Comparison of ENCODE assay signal across 13 cellular contexts in genomic region chr2:120934221-120934639, GRCh38.
DNase-seq lines count a peak whose midpoint lies in the region; ATAC-seq and TF ChIP-seq lines count a peak whose summit lies in the region.
"Had no signal": no experiment of that assay in that cellular context is flagged by ENCODE, and none has a peak within 500 bp of the region (broad histone marks: within the 10 kb centered on the region; RNA-seq: fewer than 3 reads in every experiment).

No MANE protein-coding gene starts in this region.

- peaks cover 5% of the 10 kb centered on the region for H3K4me1 ChIP-seq in GM23338 (ENCODE audit: insufficient read depth)
- H3K4me1 ChIP-seq in SJCRH30 = peaks cover 30% of the 10 kb centered on the region
- H3K4me1 ChIP-seq in hepatocyte (ENCODE audit: insufficient read depth) = peaks cover 56% of the 10 kb centered on the region
- peaks cover 37 to 68% (median 49%) of the 10 kb centered on the region in 4 donors for H3K4me1 ChIP-seq in stomach

- peaks cover 9% of the 10 kb centered on the region for H3K27me3 Mint-ChIP-seq in GM23338 (ENCODE audit: insufficient read depth, low read depth, poor library complexity)
- H3K27me3 Mint-ChIP-seq: activated CD4-positive, alpha-beta T cell treated with anti-CD3 and anti-CD28 coated beads, Interleukin-2, amount 10 ng/mL, durations not matched to agents 24 days and 14 days had no signal

- H3K9me2 ChIP-seq in GM23338 (ENCODE audit: insufficient read depth) (no peaks in the 10 kb centered on the region), hepatocyte (replicated peaks; ENCODE audit: insufficient read depth) (no peaks in the 10 kb centered on the region)

- no peak for TF ChIP-seq POLR2A in stomach (IDR thresholded peaks at IDR 0.05)

- no peak for ATAC-seq in GM23338
- ATAC-seq in HG02981 (IDR thresholded peaks at IDR 0.05; ENCODE audit: unreplicated experiment) = no peak
- ATAC-seq in GM19455 (IDR thresholded peaks at IDR 0.05; ENCODE audit: unreplicated experiment) = no peak
- ATAC-seq in left colon = no peak

- H2AFZ ChIP-seq in GM23338 (no peak overlapping the region), hepatocyte (no peak overlapping the region)

- H3K4me1 Mint-ChIP-seq in GM23338 = peaks cover 26% of the 10 kb centered on the region
- H3K4me1 Mint-ChIP-seq: activated CD4-positive, alpha-beta T cell treated with anti-CD3 and anti-CD28 coated beads, Interleukin-2, amount 10 ng/mL, durations not matched to agents 24 days and 14 days had no signal

- intact Hi-C loops in stomach (cut with DNase I; ENCODE audit: low total_unique reads) (no loop called here), left colon (cut with DNase I, micrococcal nuclease) (no loop called here)

- no peak overlapping the region for H3K27ac ChIP-seq in GM23338 (ENCODE audit: low read depth)
- peak overlapping the region; percentile 17 for H3K27ac ChIP-seq in SJCRH30
- H3K27ac ChIP-seq in hepatocyte = peak overlapping the region; percentile 68
- H3K27ac ChIP-seq in stomach = peak overlapping the region in 3 of 5 donors; percentile 26 to 78 (median 57)

- no peaks in the 10 kb centered on the region; the same call in 2 of the 3 replicates for H3K9me3 Mint-ChIP-seq in GM23338
- H3K9me3 Mint-ChIP-seq: activated CD4-positive, alpha-beta T cell treated with anti-CD3 and anti-CD28 coated beads, Interleukin-2, amount 10 ng/mL, durations not matched to agents 24 days and 14 days had no signal

- H3K4me2 ChIP-seq in GM23338 (no peak overlapping the region), hepatocyte (peak overlapping the region; percentile 46)

- DNase-seq in GM23338 (ENCODE audit: low spot score) (no peak), SJCRH30 (peak; percentile 28 to 39), hepatocyte (ENCODE audit: low spot score) (no peak), stomach (no peak), GM19240 (ENCODE audit: insufficient read length, low spot score) (no peak), left colon (no peak)
- DNase-seq: activated CD4-positive, alpha-beta T cell treated with anti-CD3 and anti-CD28 coated beads, Interleukin-2, amount 10 ng/mL, durations not matched to agents 24 days and 14 days; aorta; C1 segment of cervical spinal cord; midbrain; stimulated activated CD8-positive, alpha-beta memory T cell treated with anti-CD3 and anti-CD28 coated beads, Interleukin-4, amount 100 ng/mL, for 48 hours had no signal

- H4K20me1 ChIP-seq in GM23338 (replicated peaks; ENCODE audit: insufficient read depth) (peaks cover 36% of the 10 kb centered on the region), hepatocyte (ENCODE audit: insufficient read depth, poor library complexity, severe bottlenecking) (no peaks in the 10 kb centered on the region)

- H3K27ac Mint-ChIP-seq in GM23338 = 0 out of 2 replicates have a peak overlapping the region, but pooled peaks have one; percentile 8
- H3K27ac Mint-ChIP-seq: activated CD4-positive, alpha-beta T cell treated with anti-CD3 and anti-CD28 coated beads, Interleukin-2, amount 10 ng/mL, durations not matched to agents 24 days and 14 days had no signal

- peaks cover 38% of the 10 kb centered on the region for H3K79me2 ChIP-seq in GM23338 (replicated peaks; ENCODE audit: insufficient read depth)
- H3K79me2 ChIP-seq in hepatocyte = no peaks in the 10 kb centered on the region

- H3K36me3 ChIP-seq in GM23338 (ENCODE audit: insufficient read depth) = no peaks in the 10 kb centered on the region
- peaks cover 1% of the 10 kb centered on the region for H3K36me3 ChIP-seq in SJCRH30
- H3K36me3 ChIP-seq in hepatocyte (replicated peaks; ENCODE audit: insufficient read depth, low read depth) = no peaks in the 10 kb centered on the region
- H3K36me3 ChIP-seq in stomach = no peaks in the 10 kb centered on the region

- WGBS in hepatocyte (ENCODE audit: low lambda C conversion rate, missing lambda C conversion rate) = 66% methylated on average over 6 of the region's 6 CpGs
- WGBS in stomach, 5 donors = 66 to 76% (median 68%) methylated on average over 6 of the region's 6 CpGs

- no peak for TF ChIP-seq EP300 in stomach (IDR thresholded peaks at IDR 0.05)

- H3K36me3 Mint-ChIP-seq in GM23338 (ENCODE audit: low read depth) = peaks cover 33% of the 10 kb centered on the region

- H3K4me3 ChIP-seq in GM23338 = no peak overlapping the region
- no peak overlapping the region for H3K4me3 ChIP-seq in SJCRH30
- no peak overlapping the region for H3K4me3 ChIP-seq in hepatocyte
- no peak overlapping the region for H3K4me3 ChIP-seq in stomach

- H3K4me3 Mint-ChIP-seq in GM23338 = no peak overlapping the region
- H3K4me3 Mint-ChIP-seq: activated CD4-positive, alpha-beta T cell treated with anti-CD3 and anti-CD28 coated beads, Interleukin-2, amount 10 ng/mL, durations not matched to agents 24 days and 14 days had no signal

- no peaks in the 10 kb centered on the region for H3K27me3 ChIP-seq in GM23338 (ENCODE audit: insufficient read depth)
- H3K27me3 ChIP-seq in SJCRH30 = no peaks in the 10 kb centered on the region
- H3K27me3 ChIP-seq in hepatocyte = no peaks in the 10 kb centered on the region
- no peaks in the 10 kb centered on the region for H3K27me3 ChIP-seq in stomach

- H3K9me3 ChIP-seq in SJCRH30 (replicated peaks) (0 out of 2 replicates have a peak, but pooled peaks cover 3% of the 10 kb centered on the region), hepatocyte (ENCODE audit: low read depth) (no peaks in the 10 kb centered on the region), stomach (no peaks in the 10 kb centered on the region)

- H3F3A ChIP-seq in GM23338 (replicated peaks; ENCODE audit: low read depth) = no peaks in the 10 kb centered on the region; the same call in 1 of the 2 replicates

- no peak for TF ChIP-seq CTCF in GM23338 (conservative IDR thresholded peaks at IDR 0.05; ENCODE audit: low read depth in 2 of 2)
- TF ChIP-seq CTCF in hepatocyte (IDR thresholded peaks at IDR 0.05; ENCODE audit: poor library complexity) = no peak
- TF ChIP-seq CTCF in stomach (IDR thresholded peaks at IDR 0.05) = no peak

TF ChIP-seq in GM23338, 12 proteins besides CTCF, POLR2A, EP300 and RAD21 (continues in another document):
- TF ChIP-seq, protein P1, sequence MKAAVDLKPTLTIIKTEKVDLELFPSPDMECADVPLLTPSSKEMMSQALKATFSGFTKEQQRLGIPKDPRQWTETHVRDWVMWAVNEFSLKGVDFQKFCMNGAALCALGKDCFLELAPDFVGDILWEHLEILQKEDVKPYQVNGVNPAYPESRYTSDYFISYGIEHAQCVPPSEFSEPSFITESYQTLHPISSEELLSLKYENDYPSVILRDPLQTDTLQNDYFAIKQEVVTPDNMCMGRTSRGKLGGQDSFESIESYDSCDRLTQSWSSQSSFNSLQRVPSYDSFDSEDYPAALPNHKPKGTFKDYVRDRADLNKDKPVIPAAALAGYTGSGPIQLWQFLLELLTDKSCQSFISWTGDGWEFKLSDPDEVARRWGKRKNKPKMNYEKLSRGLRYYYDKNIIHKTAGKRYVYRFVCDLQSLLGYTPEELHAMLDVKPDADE (IDR thresholded peaks at IDR 0.05) = no peak

Comparison
In these comparisons a context has a peak if more than half of its experiments do, and no peak if none do; other contexts are left out.
1. DNase-seq: peak in SJCRH30 (2 of 2); none in GM23338 (single experiment), hepatocyte (single experiment), stomach (single experiment), GM19240 (single experiment) and left colon (0 of 2).